ENCODE assay signal across 24 cellular contexts in genomic region chr2:121241466-121241865, GRCh38. TPM values are rescaled to one million over a fixed set of nuclear protein-coding genes. Genes with fewer than 3 reads are reported as not detected.
"Had no signal": no experiment of that assay in that cellular context is flagged by ENCODE, and none has a peak within 500 bp of the region (broad histone marks: within the 10 kb centered on the region; RNA-seq: fewer than 3 reads in every experiment).

No MANE protein-coding gene starts in this region.

- H3K36me3 Mint-ChIP-seq: activated CD8-positive, alpha-beta memory T cell treated with anti-CD3 and anti-CD28 coated beads, Interleukin-2, amount 10 ng/mL, durations not matched to agents 7 days and 5 days; activated naive CD4-positive, alpha-beta T cell treated with anti-CD3 and anti-CD28 coated beads, Interleukin-2, amount 10 ng/mL, durations not matched to agents 7 days and 5 days; activated naive CD8-positive, alpha-beta T cell treated with anti-CD3 and anti-CD28 coated beads for 36 hours; WTC11 had no signal

- H3K27me3 Mint-ChIP-seq: activated CD4-positive, alpha-beta T cell treated with anti-CD3 and anti-CD28 coated beads, Interleukin-2, amount 10 ng/mL, durations not matched to agents 24 days and 14 days; activated naive CD8-positive, alpha-beta T cell treated with anti-CD3 and anti-CD28 coated beads for 36 hours had no signal

- H3K36me3 ChIP-seq: brain microvascular endothelial cell, cardiac muscle cell, Peyer's patch had no signal

- H3K4me3 Mint-ChIP-seq: activated CD4-positive, alpha-beta T cell treated with anti-CD3 and anti-CD28 coated beads, Interleukin-2, amount 10 ng/mL, durations not matched to agents 24 days and 14 days; activated CD8-positive, alpha-beta memory T cell treated with anti-CD3 and anti-CD28 coated beads, Interleukin-2, amount 10 ng/mL, durations not matched to agents 7 days and 5 days; activated naive CD4-positive, alpha-beta T cell treated with anti-CD3 and anti-CD28 coated beads, Interleukin-2, amount 10 ng/mL, durations not matched to agents 7 days and 5 days; activated naive CD8-positive, alpha-beta T cell treated with anti-CD3 and anti-CD28 coated beads for 36 hours; activated T-cell treated with anti-CD3 and anti-CD28 coated beads, Interleukin-2, amount 50 U/mL, for 4 hours; T-helper 17 cell; WTC11 had no signal

- H3K27me3 ChIP-seq: cardiac muscle cell, Peyer's patch had no signal

- H3K4me1 Mint-ChIP-seq: activated CD4-positive, alpha-beta T cell treated with anti-CD3 and anti-CD28 coated beads, Interleukin-2, amount 10 ng/mL, durations not matched to agents 24 days and 14 days; activated CD8-positive, alpha-beta memory T cell treated with anti-CD3 and anti-CD28 coated beads, Interleukin-2, amount 10 ng/mL, durations not matched to agents 7 days and 5 days; activated naive CD4-positive, alpha-beta T cell treated with anti-CD3 and anti-CD28 coated beads, Interleukin-2, amount 10 ng/mL, durations not matched to agents 7 days and 5 days; activated naive CD8-positive, alpha-beta T cell treated with anti-CD3 and anti-CD28 coated beads for 36 hours; T-helper 17 cell; WTC11 had no signal

- H3K27ac Mint-ChIP-seq: activated CD4-positive, alpha-beta T cell treated with anti-CD3 and anti-CD28 coated beads, Interleukin-2, amount 10 ng/mL, durations not matched to agents 24 days and 14 days; activated CD8-positive, alpha-beta memory T cell treated with anti-CD3 and anti-CD28 coated beads, Interleukin-2, amount 10 ng/mL, durations not matched to agents 7 days and 5 days; activated naive CD4-positive, alpha-beta T cell treated with anti-CD3 and anti-CD28 coated beads, Interleukin-2, amount 10 ng/mL, durations not matched to agents 7 days and 5 days; activated naive CD8-positive, alpha-beta T cell treated with anti-CD3 and anti-CD28 coated beads for 36 hours; T-helper 17 cell; WTC11 had no signal

- ATAC-seq: activated CD8-positive, alpha-beta memory T cell treated with anti-CD3 and anti-CD28 coated beads, Interleukin-2, amount 10 ng/mL, durations not matched to agents 7 days and 5 days; activated T-cell treated with anti-CD3 and anti-CD28 coated beads, Interleukin-2, amount 50 U/mL, for 4 hours; T-helper 17 cell; WTC11 had no signal

- DNase-seq: activated CD4-positive, alpha-beta T cell treated with anti-CD3 and anti-CD28 coated beads for 1 hour; activated CD4-positive, alpha-beta T cell treated with anti-CD3 and anti-CD28 coated beads, Interleukin-2, amount 10 ng/mL, durations not matched to agents 24 days and 14 days; activated CD4-positive, alpha-beta T cell treated with anti-CD3 and anti-CD28 coated beads, Interleukin-2, amount 50 U/mL, for 48 hours; activated CD8-positive, alpha-beta memory T cell treated with anti-CD3 and anti-CD28 coated beads, Interleukin-2, amount 10 ng/mL, durations not matched to agents 7 days and 5 days; activated gamma-delta T cell treated with Interleukin-2 at 50 U/mL for 16 hours; activated naive CD4-positive, alpha-beta T cell treated with anti-CD3 and anti-CD28 coated beads, Interleukin-2, amount 10 ng/mL, durations not matched to agents 7 days and 5 days; activated naive CD8-positive, alpha-beta T cell treated with anti-CD3 and anti-CD28 coated beads for 36 hours; activated T-cell treated with anti-CD3 and anti-CD28 coated beads, Interleukin-2, amount 50 U/mL, for 4 hours; brain microvascular endothelial cell; cerebellar nuclear complex; MV-4-11; NCI-H1105; NCI-H1436 treated with DMSO at 0.1 percent for 48 hours; NCI-H1930; NCI-H345; NCI-H510A; NCI-H526 treated with DMSO at 0.1 percent for 48 hours; Peyer's patch; SIG-M5; T-helper 17 cell; T-helper 9 cell had no signal

- H3K9me3 ChIP-seq: Peyer's patch had no signal

- H3K4me3 ChIP-seq: cardiac muscle cell, Peyer's patch had no signal

- H3K4me1 ChIP-seq: Peyer's patch had no signal

- H3K9ac ChIP-seq: KMS-11 had no signal

- H3K9me3 Mint-ChIP-seq: activated CD4-positive, alpha-beta T cell treated with anti-CD3 and anti-CD28 coated beads, Interleukin-2, amount 10 ng/mL, durations not matched to agents 24 days and 14 days; activated naive CD4-positive, alpha-beta T cell treated with anti-CD3 and anti-CD28 coated beads, Interleukin-2, amount 10 ng/mL, durations not matched to agents 7 days and 5 days; activated naive CD8-positive, alpha-beta T cell treated with anti-CD3 and anti-CD28 coated beads for 36 hours; activated T-cell treated with anti-CD3 and anti-CD28 coated beads, Interleukin-2, amount 50 U/mL, for 4 hours; WTC11 had no signal

- H3K27ac ChIP-seq: brain microvascular endothelial cell, cardiac muscle cell, KMS-11, Peyer's patch had no signal

RNA-seq across cellular contexts. Expression of gene TFCP2L1, which starts 43.5 kb away (rescaled TPM):
- total RNA-seq: activated CD4-positive, alpha-beta T cell treated with anti-CD3 and anti-CD28 coated beads, Interleukin-2, amount 10 ng/mL, durations not matched to agents 24 days and 14 days; cardiac muscle cell had no signal
